Comparison of ENCODE assay signal across 14 cellular contexts in genomic region chr7:98116656-98117461, GRCh38. TPM values are rescaled to one million over a fixed set of nuclear protein-coding genes. Genes with fewer than 3 reads are reported as not detected.
DNase-seq lines count a peak whose midpoint lies in the region; ATAC-seq, FAIRE-seq and TF ChIP-seq lines count a peak whose summit lies in the region.
"Had no signal": no experiment of that assay in that cellular context is flagged by ENCODE, and none has a peak within 500 bp of the region (broad histone marks: within the 10 kb centered on the region; RNA-seq: fewer than 3 reads in every experiment).

No MANE protein-coding gene starts in this region.

- no peak overlapping the region for H3K4me3 Mint-ChIP-seq in osteocyte (ENCODE audit: unreplicated experiment)
- H3K4me3 Mint-ChIP-seq: activated naive CD4-positive, alpha-beta T cell treated with anti-CD3 and anti-CD28 coated beads, Interleukin-2, amount 50 U/mL, for 24 hours had no signal

- no peak overlapping the region for H3K18ac ChIP-seq in neuronal stem cell (ENCODE audit: low read length)

- no peak overlapping the region for H3K23ac ChIP-seq in neuronal stem cell (ENCODE audit: low read depth, low read length, poor library complexity)

- H3K79me1 ChIP-seq in neuronal stem cell (ENCODE audit: low read depth, low read length): peaks cover 4% of the 10 kb centered on the region

- H3K27me3 ChIP-seq in neuronal stem cell (ENCODE audit: control insufficient read depth in 3 of 3, insufficient read depth in 3 of 3, low read depth in 1 of 3, low read length in 3 of 3): no peaks in the 10 kb centered on the region
- H3K27me3 ChIP-seq: gastrocnemius medialis had no signal

- H3K36me3 ChIP-seq in neuronal stem cell (replicated peaks in 1 of 2; ENCODE audit: control insufficient read depth in 2 of 2, insufficient read depth in 2 of 2, low read length in 2 of 2): peaks cover 0 to 4% of the 10 kb centered on the region in 2 donors
- H3K36me3 ChIP-seq: gastrocnemius medialis had no signal

- H3K4me3 ChIP-seq in fibroblast of mammary gland (ENCODE audit: control insufficient read depth, low read depth, low read length) (no peak overlapping the region), neuronal stem cell (ENCODE audit: low read length in 2 of 2) (no peak overlapping the region)
- H3K4me3 ChIP-seq: gastrocnemius medialis had no signal

- H2BK12ac ChIP-seq in neuronal stem cell (ENCODE audit: low read length): no peak overlapping the region

- no peak overlapping the region for H2BK15ac ChIP-seq in neuronal stem cell (ENCODE audit: low read length)

- H3K27me3 Mint-ChIP-seq in osteocyte (ENCODE audit: unreplicated experiment): no peaks in the 10 kb centered on the region
- H3K27me3 Mint-ChIP-seq: activated naive CD4-positive, alpha-beta T cell treated with anti-CD3 and anti-CD28 coated beads, Interleukin-2, amount 50 U/mL, for 24 hours had no signal

- no peak overlapping the region for H3K4ac ChIP-seq in neuronal stem cell (ENCODE audit: low read length)

- H4K91ac ChIP-seq in neuronal stem cell (ENCODE audit: low read depth, low read length, poor library complexity): no peak overlapping the region

- no peak overlapping the region for H2BK120ac ChIP-seq in neuronal stem cell (ENCODE audit: low read depth, low read length)

- peak; percentile 46 for DNase-seq in NCI-H2107 treated with DMSO at 0.1 percent for 48 hours (lab: John Stamatoyannopoulos, UW; ENCODE audit: unreplicated experiment)
- DNase-seq in NCI-H2107 (lab: John Stamatoyannopoulos, UW): no peak
- peak; percentile 24 for DNase-seq in RCC 7860 (ENCODE audit: low spot score)
- DNase-seq in fibroblast of mammary gland (ENCODE audit: low read depth): peak; percentile 16
- no peak for DNase-seq in osteocyte (ENCODE audit: extremely low spot score, unreplicated experiment)
- no peak for DNase-seq in NCI-H526 (lab: John Stamatoyannopoulos, UW)
- DNase-seq in neuronal stem cell (ENCODE audit: low spot score): no peak
- DNase-seq: 8988T; gastrocnemius medialis; MV-4-11; NCI-H774; stimulated activated CD4-positive, alpha-beta T cell treated with anti-CD3 and anti-CD28 coated beads, Interleukin-12 subunit alpha, Interleukin-12 subunit beta, amount 100 ng/mL, for 4 hours had no signal

- WGBS in neuronal stem cell (ENCODE audit: extremely low coverage in 2 of 2, insufficient read length in 2 of 2, insufficient replicate concordance in 1 of 2), 2 donors: no CpG with 5 or more reads among the region's 7 CpGs

- no peaks in the 10 kb centered on the region for H3K9me3 ChIP-seq in neuronal stem cell (replicated peaks in 1 of 2; ENCODE audit: control insufficient read depth in 2 of 2, insufficient read depth in 1 of 2, low read depth in 1 of 2, low read length in 2 of 2)
- H3K9me3 ChIP-seq: gastrocnemius medialis had no signal

- peak; percentile 14 for FAIRE-seq in RCC 7860 (lab: Jason Lieb, UNC)

- no peak overlapping the region for H3K27ac ChIP-seq in neuronal stem cell (replicated peaks; ENCODE audit: low read length)
- H3K27ac ChIP-seq: gastrocnemius medialis had no signal

- H3K9me3 Mint-ChIP-seq in osteocyte (ENCODE audit: unreplicated experiment): no peaks in the 10 kb centered on the region
- H3K9me3 Mint-ChIP-seq: activated naive CD4-positive, alpha-beta T cell treated with anti-CD3 and anti-CD28 coated beads, Interleukin-2, amount 50 U/mL, for 24 hours had no signal

- no peaks in the 10 kb centered on the region for H3K36me3 Mint-ChIP-seq in osteocyte (ENCODE audit: unreplicated experiment)

- H3K14ac ChIP-seq in neuronal stem cell (ENCODE audit: low read length): no peak overlapping the region

- H3K4me1 ChIP-seq in neuronal stem cell (ENCODE audit: control insufficient read depth in 2 of 2, insufficient read depth in 1 of 2, low read depth in 1 of 2, low read length in 2 of 2): peaks cover 3 to 4% of the 10 kb centered on the region in 2 donors

- no peak overlapping the region for H2BK5ac ChIP-seq in neuronal stem cell (ENCODE audit: low read length)

- peak overlapping the region; percentile 47 for H3K27ac Mint-ChIP-seq in osteocyte (ENCODE audit: unreplicated experiment)
- H3K27ac Mint-ChIP-seq: activated naive CD4-positive, alpha-beta T cell treated with anti-CD3 and anti-CD28 coated beads, Interleukin-2, amount 50 U/mL, for 24 hours had no signal

- TF ChIP-seq CTCF in fibroblast of mammary gland (conservative IDR thresholded peaks at IDR 0.05; ENCODE audit: control insufficient read depth, insufficient read depth, low read depth, low read length) (no peak), osteocyte (IDR thresholded peaks at IDR 0.05) (no peak)

- H3K4me2 ChIP-seq in neuronal stem cell (ENCODE audit: insufficient read depth, low read length, poor library complexity, severe bottlenecking): no peak overlapping the region

- no peak overlapping the region for H2AK5ac ChIP-seq in neuronal stem cell (ENCODE audit: low read depth, low read length)

- peaks cover 37% of the 10 kb centered on the region for H3K4me1 Mint-ChIP-seq in osteocyte (ENCODE audit: unreplicated experiment)

- no peak overlapping the region for H2AFZ ChIP-seq in neuronal stem cell (ENCODE audit: low read length)

- H4K8ac ChIP-seq in neuronal stem cell (ENCODE audit: low read depth, low read length): no peak overlapping the region

- H3K9ac ChIP-seq in neuronal stem cell (ENCODE audit: low read depth, low read length, poor library complexity): no peak overlapping the region

- ATAC-seq in GM18873 (IDR thresholded peaks at IDR 0.05; ENCODE audit: low FRiP score, unreplicated experiment): no peak
- ATAC-seq: gastrocnemius medialis had no signal

RNA-seq across cellular contexts. Expression of gene LMTK2, which starts 10.2 kb away (rescaled TPM):
- 15.4 and 21.4 TPM in 2 replicates for total RNA-seq in osteocyte
- 6.7 TPM for polyA plus RNA-seq in neuronal stem cell (2013, experiment 1 of 2)
- polyA plus RNA-seq in neuronal stem cell (2013, experiment 2 of 2): 7.3 TPM

Comparison
In these comparisons a context has a peak if more than half of its experiments do, and no peak if none do; other contexts are left out.
1. DNase-seq: peak in NCI-H2107 treated with DMSO at 0.1 percent for 48 hours (single experiment), RCC 7860 (single experiment) and fibroblast of mammary gland (single experiment); none in NCI-H2107 (single experiment), osteocyte (single experiment), NCI-H526 (0 of 2) and neuronal stem cell (single experiment).